9 cellular contexts compared by ENCODE assay signal in genomic region chr12:48001426-48002178, GRCh38. TPM values are rescaled to one million over a fixed set of nuclear protein-coding genes. Genes with fewer than 3 reads are reported as not detected.
A peak's percentile ranks its signal among the peaks of the same experiment; 100 is the strongest.
DNase-seq lines count a peak whose midpoint lies in the region; ATAC-seq and TF ChIP-seq lines count a peak whose summit lies in the region.
"Had no signal": no experiment of that assay in that cellular context is flagged by ENCODE, and none has a peak within 500 bp of the region (broad histone marks: within the 10 kb centered on the region; RNA-seq: fewer than 3 reads in every experiment).

No MANE protein-coding gene starts in this region.

- no peaks in the 10 kb centered on the region for H3K36me3 ChIP-seq in thoracic aorta

- H3K4me1 Mint-ChIP-seq in T-helper 2 cell treated with Interferon-gamma antibody and Interleukin-4, amounts not matched to agents 5 μg/mL and 100 μg/mL, for 36 hours (ENCODE audit: low read depth): peaks cover 19% of the 10 kb centered on the region
- peaks cover 34% of the 10 kb centered on the region for H3K4me1 Mint-ChIP-seq in central memory CD8-positive, alpha-beta T cell

- H3K27ac ChIP-seq in thoracic aorta: peak overlapping the region in 1 of 2 donors; percentile 32

- H3K27ac Mint-ChIP-seq in T-helper 2 cell treated with Interferon-gamma antibody and Interleukin-4, amounts not matched to agents 5 μg/mL and 100 μg/mL, for 36 hours: peak overlapping the region; percentile 47
- peak overlapping the region; percentile 59 for H3K27ac Mint-ChIP-seq in central memory CD8-positive, alpha-beta T cell (ENCODE audit: low read depth)

- no peaks in the 10 kb centered on the region for H3K36me3 Mint-ChIP-seq in T-helper 2 cell treated with Interferon-gamma antibody and Interleukin-4, amounts not matched to agents 5 μg/mL and 100 μg/mL, for 36 hours (ENCODE audit: low read depth)
- peaks cover 3% of the 10 kb centered on the region for H3K36me3 Mint-ChIP-seq in central memory CD8-positive, alpha-beta T cell (ENCODE audit: insufficient read depth)

- no peaks in the 10 kb centered on the region for H3K9me3 Mint-ChIP-seq in T-helper 2 cell treated with Interferon-gamma antibody and Interleukin-4, amounts not matched to agents 5 μg/mL and 100 μg/mL, for 36 hours
- no peaks in the 10 kb centered on the region for H3K9me3 Mint-ChIP-seq in central memory CD8-positive, alpha-beta T cell

- peak overlapping the region; percentile 79 for H3K4me3 ChIP-seq in thoracic aorta

- peaks cover 93% of the 10 kb centered on the region for H3K27me3 Mint-ChIP-seq in T-helper 2 cell treated with Interferon-gamma antibody and Interleukin-4, amounts not matched to agents 5 μg/mL and 100 μg/mL, for 36 hours (ENCODE audit: low read depth)
- peaks cover 93% of the 10 kb centered on the region for H3K27me3 Mint-ChIP-seq in central memory CD8-positive, alpha-beta T cell

- no peaks in the 10 kb centered on the region for H3K9me3 ChIP-seq in thoracic aorta

- no peak for TF ChIP-seq CTCF in thoracic aorta (IDR thresholded peaks at IDR 0.05)

- H3K27me3 ChIP-seq in thoracic aorta (replicated peaks; ENCODE audit: insufficient read depth): peaks cover 13% of the 10 kb centered on the region

- ATAC-seq in central memory CD8-positive, alpha-beta T cell (replicated peaks; ENCODE audit: extremely low read depth, poor library complexity, severe bottlenecking): no peak
- ATAC-seq in left lobe of liver (peak; percentile 57), thoracic aorta (ENCODE audit: insufficient number of reproducible peaks, low FRiP score, low read depth) (no peak)

- H3K4me3 Mint-ChIP-seq in T-helper 2 cell treated with Interferon-gamma antibody and Interleukin-4, amounts not matched to agents 5 μg/mL and 100 μg/mL, for 36 hours: peak overlapping the region; percentile 75
- H3K4me3 Mint-ChIP-seq in central memory CD8-positive, alpha-beta T cell: peak overlapping the region; percentile 73

- DNase-seq in T-helper 2 cell treated with Interferon-gamma antibody and Interleukin-4, amounts not matched to agents 5 μg/mL and 100 μg/mL, for 36 hours (ENCODE audit: low spot score): no peak
- DNase-seq in T-helper 2 cell (no peak), NCI-H226 (peak; percentile 38), left lobe of liver (ENCODE audit: low spot score) (no peak), thoracic aorta (ENCODE audit: low spot score) (no peak), NOMO-1 treated with DMSO at 0.1 percent for 48 hours (lab: John Stamatoyannopoulos, UW; ENCODE audit: unreplicated experiment) (no peak), A172 (ENCODE audit: low spot score) (no peak)
- no peak for DNase-seq in central memory CD8-positive, alpha-beta T cell (ENCODE audit: low spot score in 2 of 2)

- H3K4me1 ChIP-seq in thoracic aorta (ENCODE audit: control insufficient read depth in 1 of 2, low read depth in 2 of 2): peaks cover 19 to 47% of the 10 kb centered on the region in 2 donors

RNA-seq across cellular contexts. Expression of gene COL2A1, which starts 2.7 kb away (rescaled TPM):
- total RNA-seq in left lobe of liver (0.08 TPM), thoracic aorta (under 1 TPM in 1 of 2 donors, not detected in 1; 0.14 TPM)
- total RNA-seq in A172 (2014; rRNA removed; shearing (Covaris generic)): not detected in 2 replicates
- total RNA-seq: subcutaneous adipose tissue had no signal

RNA-seq across cellular contexts. Expression of gene TMEM106C, which starts 38.2 kb away (rescaled TPM):
- total RNA-seq in left lobe of liver (14.8 TPM), thoracic aorta (100 to 1,000 TPM in 1 of 2 donors, 10 to 100 TPM in 1; 48.1 to 149 TPM)
- 211 and 295 TPM in 2 replicates for total RNA-seq in A172 (2014; rRNA removed; shearing (Covaris generic))
